Comparison of ENCODE assay signal across 28 cellular contexts in genomic region chr3:94256888-94257813, GRCh38.
"Had no signal": no experiment of that assay in that cellular context is flagged by ENCODE, and none has a peak within 500 bp of the region (broad histone marks: within the 10 kb centered on the region; RNA-seq: fewer than 3 reads in every experiment).

No MANE protein-coding gene starts in this region.

- DNase-seq: activated CD4-positive, alpha-beta T cell treated with anti-CD3 and anti-CD28 coated beads for 1 hour; activated CD4-positive, alpha-beta T cell treated with anti-CD3 and anti-CD28 coated beads, Interleukin-2, amount 10 ng/mL, durations not matched to agents 7 days and 5 days; activated CD8-positive, alpha-beta T cell treated with anti-CD3 and anti-CD28 coated beads for 36 hours; activated gamma-delta T cell treated with Interleukin-2 at 50 U/mL for 16 hours; activated naive CD4-positive, alpha-beta T cell treated with anti-CD3 and anti-CD28 coated beads, Interleukin-2, amount 50 U/mL, for 16 hours; activated T-cell treated with anti-CD3 and anti-CD28 coated beads, Interleukin-2, amount 50 U/mL, for 4 hours; amniotic stem cell; brain microvascular endothelial cell; dorsolateral prefrontal cortex; effector memory CD8-positive, alpha-beta T cell; head of caudate nucleus; hippocampal formation; natural killer cell; occipital lobe; psoas muscle; stimulated activated CD4-positive, alpha-beta T cell treated with anti-CD3 and anti-CD28 coated beads, Interleukin-2, amount 100 ng/mL, for 24 hours; stimulated activated naive B cell treated with anti-CD40 and anti-IgM and Interleukin-4, amounts not matched to agents 10 μg/mL and 1 μg/mL and 100 μg/mL, for 72 hours; stomach; thyroid gland; upper lobe of left lung; WERI-Rb-1 had no signal

- H3K27ac ChIP-seq: brain microvascular endothelial cell, coronary artery, dorsolateral prefrontal cortex, neural progenitor cell, parathyroid adenoma, psoas muscle, stomach, thyroid gland, upper lobe of left lung, vagina, WERI-Rb-1 had no signal

- H3K36me3 Mint-ChIP-seq: memory B cell; natural killer cell; neural progenitor cell; stimulated activated naive B cell treated with anti-CD40 and anti-IgM and Interleukin-4, amounts not matched to agents 10 μg/mL and 1 μg/mL and 100 μg/mL, for 72 hours had no signal

- H3K27me3 Mint-ChIP-seq: stimulated activated naive B cell treated with anti-CD40 and anti-IgM and Interleukin-4, amounts not matched to agents 10 μg/mL and 1 μg/mL and 100 μg/mL, for 72 hours had no signal

- H3K4me3 ChIP-seq: coronary artery, dorsolateral prefrontal cortex, neural progenitor cell, psoas muscle, smooth muscle cell, stomach, thyroid gland, upper lobe of left lung, vagina had no signal

- H3K9me3 Mint-ChIP-seq: activated CD4-positive, alpha-beta T cell treated with anti-CD3 and anti-CD28 coated beads, Interleukin-2, amount 10 ng/mL, durations not matched to agents 7 days and 5 days; activated CD8-positive, alpha-beta T cell treated with anti-CD3 and anti-CD28 coated beads for 36 hours; activated T-cell treated with anti-CD3 and anti-CD28 coated beads, Interleukin-2, amount 50 U/mL, for 4 hours; activated T-helper 17 cell treated with anti-CD3 and anti-CD28 coated beads, Interleukin-2, amount 50 U/mL, for 72 hours; effector memory CD8-positive, alpha-beta T cell; neural progenitor cell had no signal

- H3K4me1 ChIP-seq: neural progenitor cell, parathyroid adenoma, psoas muscle, stomach, thyroid gland, upper lobe of left lung, vagina had no signal

- H3K36me3 ChIP-seq: brain microvascular endothelial cell, neural progenitor cell, stomach, thyroid gland, upper lobe of left lung, vagina, WERI-Rb-1 had no signal

- H3K27ac Mint-ChIP-seq: activated CD4-positive, alpha-beta T cell treated with anti-CD3 and anti-CD28 coated beads, Interleukin-2, amount 10 ng/mL, durations not matched to agents 7 days and 5 days; activated CD8-positive, alpha-beta T cell treated with anti-CD3 and anti-CD28 coated beads for 36 hours; activated T-helper 17 cell treated with anti-CD3 and anti-CD28 coated beads, Interleukin-2, amount 50 U/mL, for 72 hours; effector memory CD8-positive, alpha-beta T cell; memory B cell; natural killer cell; neural progenitor cell; stimulated activated naive B cell treated with anti-CD40 and anti-IgM and Interleukin-4, amounts not matched to agents 10 μg/mL and 1 μg/mL and 100 μg/mL, for 72 hours had no signal

- H3K9ac ChIP-seq: neural progenitor cell, parathyroid adenoma had no signal

- H3K4me1 Mint-ChIP-seq: activated CD4-positive, alpha-beta T cell treated with anti-CD3 and anti-CD28 coated beads, Interleukin-2, amount 10 ng/mL, durations not matched to agents 7 days and 5 days; activated T-helper 17 cell treated with anti-CD3 and anti-CD28 coated beads, Interleukin-2, amount 50 U/mL, for 72 hours; memory B cell; natural killer cell; neural progenitor cell; stimulated activated naive B cell treated with anti-CD40 and anti-IgM and Interleukin-4, amounts not matched to agents 10 μg/mL and 1 μg/mL and 100 μg/mL, for 72 hours had no signal

- H3K4me3 Mint-ChIP-seq: activated CD4-positive, alpha-beta T cell treated with anti-CD3 and anti-CD28 coated beads, Interleukin-2, amount 10 ng/mL, durations not matched to agents 7 days and 5 days; activated CD8-positive, alpha-beta T cell treated with anti-CD3 and anti-CD28 coated beads for 36 hours; activated T-cell treated with anti-CD3 and anti-CD28 coated beads, Interleukin-2, amount 50 U/mL, for 4 hours; activated T-helper 17 cell treated with anti-CD3 and anti-CD28 coated beads, Interleukin-2, amount 50 U/mL, for 72 hours; effector memory CD8-positive, alpha-beta T cell; memory B cell; natural killer cell; neural progenitor cell; stimulated activated naive B cell treated with anti-CD40 and anti-IgM and Interleukin-4, amounts not matched to agents 10 μg/mL and 1 μg/mL and 100 μg/mL, for 72 hours had no signal

- H3K9me3 ChIP-seq: psoas muscle, stomach, thyroid gland, upper lobe of left lung, vagina had no signal

- ATAC-seq: activated CD8-positive, alpha-beta T cell treated with anti-CD3 and anti-CD28 coated beads for 36 hours; activated T-cell treated with anti-CD3 and anti-CD28 coated beads, Interleukin-2, amount 50 U/mL, for 4 hours; activated T-helper 17 cell treated with anti-CD3 and anti-CD28 coated beads, Interleukin-2, amount 50 U/mL, for 72 hours; effector memory CD8-positive, alpha-beta T cell; natural killer cell; psoas muscle; stimulated activated naive B cell treated with anti-CD40 and anti-IgM and Interleukin-4, amounts not matched to agents 10 μg/mL and 1 μg/mL and 100 μg/mL, for 72 hours had no signal

- H3K27me3 ChIP-seq: brain microvascular endothelial cell, neural progenitor cell, stomach, thyroid gland, upper lobe of left lung, vagina had no signal
